17 cellular contexts compared by ENCODE assay signal in genomic region chr15:72591361-72591760, GRCh38.
A peak's percentile ranks its signal among the peaks of the same experiment; 100 is the strongest.
DNase-seq lines count a peak whose midpoint lies in the region; ATAC-seq and TF ChIP-seq lines count a peak whose summit lies in the region.
"Had no signal": no experiment of that assay in that cellular context is flagged by ENCODE, and none has a peak within 500 bp of the region (broad histone marks: within the 10 kb centered on the region; RNA-seq: fewer than 3 reads in every experiment).

No MANE protein-coding gene starts in this region.

- H3K4me1 ChIP-seq in ovary (ENCODE audit: insufficient read depth), result no peaks in the 10 kb centered on the region
- H3K4me1 ChIP-seq: right lobe of liver had no signal

- TF ChIP-seq POLR2A in ovary (IDR thresholded peaks at IDR 0.05), result no peak

- ATAC-seq in SK-N-SH treated with all-trans-retinoic acid at 6 μM for 48 hours, result peak; percentile 72
- ATAC-seq in HG03108 (IDR thresholded peaks at IDR 0.05; ENCODE audit: unreplicated experiment), result no peak
- no peak for ATAC-seq in HG03460 (IDR thresholded peaks at IDR 0.05; ENCODE audit: unreplicated experiment)
- ATAC-seq: right lobe of liver had no signal

- H3K27me3 ChIP-seq in ovary, result no peaks in the 10 kb centered on the region
- H3K27me3 ChIP-seq: right lobe of liver had no signal

- intact Hi-C loops in ovary (cut with DNase I), result no loop called here

- TF ChIP-seq CTCF in fibroblast of the aortic adventitia (IDR thresholded peaks at IDR 0.05; ENCODE audit: insufficient read depth, low read length) (no peak), ovary (IDR thresholded peaks at IDR 0.05) (no peak)

- no peaks in the 10 kb centered on the region for H3K36me3 ChIP-seq in ovary
- H3K36me3 ChIP-seq: right lobe of liver had no signal

- WGBS in ovary, 3 donors, result 28 to 52% (median 50%) methylated on average over 1 of the region's 1 CpG

- TF ChIP-seq EP300 in ovary (IDR thresholded peaks at IDR 0.05), result no peak

- peak; percentile 14 for DNase-seq in ELR (ENCODE audit: low read depth)
- peak; percentile 61 for DNase-seq in fibroblast of the aortic adventitia (ENCODE audit: low read depth)
- DNase-seq in stromal cell of bone marrow (ENCODE audit: low read depth), result peak; percentile 76
- no peak for DNase-seq in ovary
- DNase-seq: activated naive CD8-positive, alpha-beta T cell treated with anti-CD3 and anti-CD28 coated beads, Interleukin-2, amount 10 ng/mL, durations not matched to agents 7 days and 5 days; DMS53; immature natural killer cell; NCI-H1048; NCI-H774; nucleus accumbens; PC-9; right lobe of liver; stimulated activated CD4-positive, alpha-beta T cell treated with anti-CD3 and anti-CD28 coated beads, Interleukin-1b, Interleukin-23, amount 100 ng/mL, for 48 hours; substantia nigra had no signal

- H3K9me3 ChIP-seq in ovary, result no peaks in the 10 kb centered on the region
- H3K9me3 ChIP-seq: right lobe of liver had no signal

- no peak overlapping the region for H3K4me3 ChIP-seq in fibroblast of the aortic adventitia (ENCODE audit: low read depth, low read length)
- H3K4me3 ChIP-seq in ovary, result no peak overlapping the region
- H3K4me3 ChIP-seq: PC-9, right lobe of liver had no signal

- no peak overlapping the region for H3K27ac ChIP-seq in ovary
- H3K27ac ChIP-seq: PC-9, right lobe of liver had no signal

TF ChIP-seq in SK-N-SH treated with all-trans-retinoic acid at 6 μM for 48 hours, 23 proteins besides CTCF, POLR2A, EP300 and RAD21:
- TF ChIP-seq OSR1 (CRISPR knock-in tag; IDR thresholded peaks at IDR 0.05), result no peak
- no peak for TF ChIP-seq ESRRG (CRISPR knock-in tag; IDR thresholded peaks at IDR 0.05)
- no peak for TF ChIP-seq ZNF70 (CRISPR knock-in tag; IDR thresholded peaks at IDR 0.05)
- no peak for TF ChIP-seq PATZ1 (CRISPR knock-in tag; IDR thresholded peaks at IDR 0.05; ENCODE audit: borderline replicate concordance)
- TF ChIP-seq ZC3H10 (CRISPR knock-in tag; IDR thresholded peaks at IDR 0.05), result no peak
- no peak for TF ChIP-seq RARB (CRISPR knock-in tag; IDR thresholded peaks at IDR 0.05)
- TF ChIP-seq ZFP30 (CRISPR knock-in tag; IDR thresholded peaks at IDR 0.05), result no peak
- TF ChIP-seq CSRNP3 (CRISPR knock-in tag; IDR thresholded peaks at IDR 0.05), result no peak
- no peak for TF ChIP-seq GLIS3 (CRISPR knock-in tag; IDR thresholded peaks at IDR 0.05)
- TF ChIP-seq POU6F1 (CRISPR knock-in tag; IDR thresholded peaks at IDR 0.05; ENCODE audit: borderline replicate concordance, low read depth), result no peak
- TF ChIP-seq ZNF565 (CRISPR knock-in tag; conservative IDR thresholded peaks at IDR 0.05; ENCODE audit: low read depth), result no peak
- TF ChIP-seq CSDC2 (CRISPR knock-in tag; IDR thresholded peaks at IDR 0.05), result no peak
- TF ChIP-seq ZNF8 (CRISPR knock-in tag; IDR thresholded peaks at IDR 0.05), result no peak
- TF ChIP-seq TOX (CRISPR knock-in tag; IDR thresholded peaks at IDR 0.05; ENCODE audit: borderline replicate concordance), result no peak

Comparison
In these comparisons a context has a peak if more than half of its experiments do, and no peak if none do; other contexts are left out.
1. DNase-seq: peak in ELR (single experiment), fibroblast of the aortic adventitia (single experiment) and stromal cell of bone marrow (single experiment); none in ovary (0 of 5).